ENCODE assay signal across 19 cellular contexts in the genomic region with DNA sequence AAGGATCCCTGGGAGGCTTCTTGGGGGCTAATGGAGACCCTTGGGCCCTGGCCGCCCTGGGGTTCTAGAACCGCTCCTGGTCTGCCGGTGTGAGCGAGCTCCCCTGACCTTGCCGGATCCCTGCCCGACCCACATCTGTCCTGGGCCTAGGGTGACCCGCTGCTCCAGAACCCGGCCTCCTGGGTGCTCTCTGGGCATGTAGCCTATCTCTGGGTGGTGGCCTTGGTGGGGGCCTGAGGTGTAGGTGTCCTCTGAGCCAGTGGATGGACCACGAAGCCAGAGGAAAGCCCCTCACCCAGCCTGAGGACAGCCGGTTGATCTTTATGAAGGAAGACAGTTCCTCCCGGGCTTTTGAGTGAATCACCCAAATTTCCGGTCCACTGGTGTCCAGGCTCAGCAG. TPM values are rescaled to one million over a fixed set of nuclear protein-coding genes. Genes with fewer than 3 reads are reported as not detected.
A peak's percentile ranks its signal among the peaks of the same experiment; 100 is the strongest.
DNase-seq lines count a peak whose midpoint lies in the region; ATAC-seq and TF ChIP-seq lines count a peak whose summit lies in the region.
"Had no signal": no experiment of that assay in that cellular context is flagged by ENCODE, and none has a peak within 500 bp of the region (broad histone marks: within the 10 kb centered on the region; RNA-seq: fewer than 3 reads in every experiment).

No MANE protein-coding gene starts in this region.

- no peak overlapping the region for H4K91ac ChIP-seq in trophoblast cell (ENCODE audit: low read depth, low read length)

- H3K27me3 Mint-ChIP-seq in natural killer cell (ENCODE audit: low read depth in 2 of 2): no peaks in the 10 kb centered on the region
- no peaks in the 10 kb centered on the region for H3K27me3 Mint-ChIP-seq in natural killer cell treated with Interleukin-12 subunit alpha and Interleukin-12 subunit beta and Interleukin-15 and Interleukin-18, amount 100 ng/mL, for 72 hours
- H3K27me3 Mint-ChIP-seq in effector memory CD8-positive, alpha-beta T cell: no peaks in the 10 kb centered on the region
- H3K27me3 Mint-ChIP-seq: activated naive CD8-positive, alpha-beta T cell; CD4-positive, alpha-beta T cell; stimulated activated naive CD8-positive, alpha-beta T cell treated with anti-CD3 and anti-CD28 coated beads, Interleukin-15, Interleukin-2, amounts not matched to agents 100 ng/mL and 50 ng/mL, for 24 hours had no signal

- no peak overlapping the region for H3K4me3 Mint-ChIP-seq in natural killer cell
- no peak overlapping the region for H3K4me3 Mint-ChIP-seq in natural killer cell treated with Interleukin-12 subunit alpha and Interleukin-12 subunit beta and Interleukin-15 and Interleukin-18, amount 100 ng/mL, for 72 hours
- H3K4me3 Mint-ChIP-seq in effector memory CD8-positive, alpha-beta T cell: no peak overlapping the region
- H3K4me3 Mint-ChIP-seq: activated naive CD8-positive, alpha-beta T cell; CD4-positive, alpha-beta T cell; stimulated activated naive CD8-positive, alpha-beta T cell treated with anti-CD3 and anti-CD28 coated beads, Interleukin-15, Interleukin-2, amounts not matched to agents 100 ng/mL and 50 ng/mL, for 24 hours had no signal

- H3K4me1 Mint-ChIP-seq in natural killer cell: peaks cover 29 to 79% of the 10 kb centered on the region in 2 donors
- H3K4me1 Mint-ChIP-seq in natural killer cell treated with Interleukin-12 subunit alpha and Interleukin-12 subunit beta and Interleukin-15 and Interleukin-18, amount 100 ng/mL, for 72 hours (ENCODE audit: low read depth in 2 of 2): peaks cover 27 to 56% of the 10 kb centered on the region in 2 donors
- peaks cover 38 to 48% of the 10 kb centered on the region in 2 donors for H3K4me1 Mint-ChIP-seq in effector memory CD8-positive, alpha-beta T cell (ENCODE audit: low read depth in 2 of 2)

- H3K36me3 ChIP-seq in trophoblast cell (ENCODE audit: control insufficient read depth in 1 of 2, insufficient read depth in 2 of 2, low read length in 2 of 2): peaks cover 4 to 10% of the 10 kb centered on the region in 2 experiments
- H3K36me3 ChIP-seq: neutrophil, uterus had no signal

- intact Hi-C loops in natural killer cell (cut with micrococcal nuclease) (no loop called here), left ventricle myocardium superior (cut with micrococcal nuclease) (loop anchor here (10.0 kb wide), 2 partner anchors 48 to 178 kb away; no protein-coding TSS in a partner anchor)

- TF ChIP-seq CTCF in natural killer cell (IDR thresholded peaks at IDR 0.05): no peak

- no peak overlapping the region for H3K18ac ChIP-seq in trophoblast cell (ENCODE audit: low read length)

- no peaks in the 10 kb centered on the region for H3K36me3 Mint-ChIP-seq in natural killer cell
- H3K36me3 Mint-ChIP-seq in natural killer cell treated with Interleukin-12 subunit alpha and Interleukin-12 subunit beta and Interleukin-15 and Interleukin-18, amount 100 ng/mL, for 72 hours: no peaks in the 10 kb centered on the region
- H3K36me3 Mint-ChIP-seq in effector memory CD8-positive, alpha-beta T cell (ENCODE audit: insufficient read depth): peaks cover 21% of the 10 kb centered on the region
- H3K36me3 Mint-ChIP-seq: activated naive CD8-positive, alpha-beta T cell had no signal

- no peak for DNase-seq in natural killer cell
- no peak for DNase-seq in natural killer cell treated with Interleukin-12 subunit alpha and Interleukin-12 subunit beta and Interleukin-15 and Interleukin-18, amount 100 ng/mL, for 72 hours (ENCODE audit: low spot score)
- DNase-seq in left ventricle myocardium superior: no peak
- DNase-seq in trophoblast cell: no peak
- no peak for DNase-seq in effector memory CD8-positive, alpha-beta T cell
- no peak for DNase-seq in putamen (ENCODE audit: low spot score)
- DNase-seq in stimulated activated CD4-positive, alpha-beta T cell treated with anti-CD3 and anti-CD28 coated beads, Interleukin-15, amount 100 ng/mL, for 24 hours: no peak
- DNase-seq: CD4-positive, alpha-beta T cell; cortex of kidney; NCI-H187; SK-N-SH; T1000 had no signal

- H3K14ac ChIP-seq in trophoblast cell (ENCODE audit: low read length): peak overlapping the region; percentile 15

- H3K79me1 ChIP-seq in trophoblast cell (ENCODE audit: low read length): peaks cover 2% of the 10 kb centered on the region

- no peak overlapping the region for H4K12ac ChIP-seq in trophoblast cell (ENCODE audit: low read depth, low read length)

- H3K4me1 ChIP-seq in trophoblast cell (ENCODE audit: control insufficient read depth in 1 of 2, insufficient read depth in 2 of 2, low read length in 2 of 2): peaks cover 12 to 19% of the 10 kb centered on the region in 2 experiments

- H2BK120ac ChIP-seq in trophoblast cell (ENCODE audit: insufficient read depth, low read length, poor library complexity): no peak overlapping the region

- H3K4ac ChIP-seq in trophoblast cell (ENCODE audit: low read depth, low read length): no peak overlapping the region

- H3K79me2 ChIP-seq in trophoblast cell (ENCODE audit: control insufficient read depth, insufficient read depth, low read length, poor library complexity): no peaks in the 10 kb centered on the region

- H4K8ac ChIP-seq in trophoblast cell (ENCODE audit: low read depth, low read length): no peak overlapping the region

- H2AFZ ChIP-seq in trophoblast cell (ENCODE audit: insufficient read depth, low read length, poor library complexity): no peak overlapping the region
- H2AFZ ChIP-seq: PC-9 had no signal

- no CpG with 5 or more reads among the region's 12 CpGs for WGBS in trophoblast cell (ENCODE audit: extremely low coverage, insufficient coverage, insufficient read length)

- no peak overlapping the region for H3K23ac ChIP-seq in trophoblast cell (ENCODE audit: low read length)

- ATAC-seq in natural killer cell (no peak), left ventricle myocardium superior (peak; percentile 16), HG03039 (IDR thresholded peaks at IDR 0.05; ENCODE audit: unreplicated experiment) (no peak)
- ATAC-seq in natural killer cell treated with Interleukin-12 subunit alpha and Interleukin-12 subunit beta and Interleukin-15 and Interleukin-18, amount 100 ng/mL, for 72 hours: no peak
- no peak for ATAC-seq in effector memory CD8-positive, alpha-beta T cell (replicated peaks)
- ATAC-seq: activated CD4-positive, CD25-positive, alpha-beta regulatory T cell treated with anti-CD3 and anti-CD28 coated beads, Interleukin-2, amount 50 U/mL, for 24 hours had no signal

- no peaks in the 10 kb centered on the region for H3K27me3 ChIP-seq in trophoblast cell (ENCODE audit: insufficient read depth, low read length)
- H3K27me3 ChIP-seq: uterus had no signal

- H3K9me3 Mint-ChIP-seq in natural killer cell: no peaks in the 10 kb centered on the region
- H3K9me3 Mint-ChIP-seq in natural killer cell treated with Interleukin-12 subunit alpha and Interleukin-12 subunit beta and Interleukin-15 and Interleukin-18, amount 100 ng/mL, for 72 hours: no peaks in the 10 kb centered on the region
- H3K9me3 Mint-ChIP-seq in effector memory CD8-positive, alpha-beta T cell: no peaks in the 10 kb centered on the region
- H3K9me3 Mint-ChIP-seq: CD4-positive, alpha-beta T cell; stimulated activated naive CD8-positive, alpha-beta T cell treated with anti-CD3 and anti-CD28 coated beads, Interleukin-15, Interleukin-2, amounts not matched to agents 100 ng/mL and 50 ng/mL, for 24 hours had no signal

- H3K27ac Mint-ChIP-seq in natural killer cell: peak overlapping the region; percentile 42 to 48
- H3K27ac Mint-ChIP-seq in natural killer cell treated with Interleukin-12 subunit alpha and Interleukin-12 subunit beta and Interleukin-15 and Interleukin-18, amount 100 ng/mL, for 72 hours: no peak overlapping the region
- no peak overlapping the region for H3K27ac Mint-ChIP-seq in effector memory CD8-positive, alpha-beta T cell
- H3K27ac Mint-ChIP-seq: CD4-positive, alpha-beta T cell; stimulated activated naive CD8-positive, alpha-beta T cell treated with anti-CD3 and anti-CD28 coated beads, Interleukin-15, Interleukin-2, amounts not matched to agents 100 ng/mL and 50 ng/mL, for 24 hours had no signal

- no peaks in the 10 kb centered on the region for H3K9me3 ChIP-seq in trophoblast cell (ENCODE audit: insufficient read depth, low read depth, low read length)
- H3K9me3 ChIP-seq: neutrophil, SK-N-SH, uterus had no signal

- H3K27ac ChIP-seq in trophoblast cell (ENCODE audit: low read depth, low read length): no peak overlapping the region
- H3K27ac ChIP-seq: neutrophil, PC-9 had no signal

- no peak overlapping the region for H2BK5ac ChIP-seq in trophoblast cell (ENCODE audit: low read depth, low read length, poor library complexity)

- no peak overlapping the region for H3K9ac ChIP-seq in trophoblast cell (ENCODE audit: low read length)
- H3K9ac ChIP-seq: SK-N-SH had no signal

- no peak overlapping the region for H2AK5ac ChIP-seq in trophoblast cell (ENCODE audit: low read length)

- H3K4me2 ChIP-seq in trophoblast cell (ENCODE audit: low read length): no peak overlapping the region
- H3K4me2 ChIP-seq: PC-9, SK-N-SH had no signal

- H2BK12ac ChIP-seq in trophoblast cell (ENCODE audit: low read length): no peak overlapping the region

- no peak overlapping the region for H3K4me3 ChIP-seq in trophoblast cell (ENCODE audit: low read depth, low read length)
- H3K4me3 ChIP-seq: PC-9, uterus had no signal

RNA-seq across cellular contexts. Expression of a gene that starts 10.7 kb away (rescaled TPM):
- total RNA-seq in natural killer cell (100 to 1,000 TPM; 232 to 277 (median 233) TPM), left ventricle myocardium superior (40.4 TPM)
- total RNA-seq in natural killer cell treated with Interleukin-12 subunit alpha and Interleukin-12 subunit beta and Interleukin-15 and Interleukin-18, amount 100 ng/mL, for 72 hours: 100 to 1,000 TPM in 1 of 2 donors, 10 to 100 TPM in 1; 84.9 to 146 TPM
- polyA plus RNA-seq in trophoblast cell (2013): 175 and 188 TPM in 2 replicates

Comparison
In these comparisons a context has a peak if more than half of its experiments do, and no peak if none do; other contexts are left out.
1. H3K27ac Mint-ChIP-seq: peak in natural killer cell (2 of 2); none in natural killer cell treated with Interleukin-12 subunit alpha and Interleukin-12 subunit beta and Interleukin-15 and Interleukin-18, amount 100 ng/mL, for 72 hours (0 of 2) and effector memory CD8-positive, alpha-beta T cell (0 of 2).